In genomic region chr11:236774-237767, GRCh38 we compare ENCODE assay signal across 1 cellular context.
TF ChIP-seq lines count a peak whose summit lies in the region.

Gene PSMD13 (plus strand): TSS chr11:236976. CDS start chr11:237050, 74 bp downstream.

TF ChIP-seq in GM12878, 131 proteins besides CTCF, POLR2A, EP300 and RAD21 (continued from another document and continues in another):
- TF ChIP-seq MYC (IDR thresholded peaks at IDR 0.05; ENCODE audit: insufficient read depth, insufficient read length, insufficient replicate concordance, low read length, severe bottlenecking) (no peak), RELA (IDR thresholded peaks at IDR 0.05; ENCODE audit: borderline replicate concordance, partially characterized antibody) (no peak), POU2F2 (IDR thresholded peaks at IDR 0.05; ENCODE audit: borderline replicate concordance, low read depth, low read length) (peak; percentile 34; the same call in 1 of the 3 replicates), ATF7 (IDR thresholded peaks at IDR 0.05; ENCODE audit: low read depth) (no peak), RUNX3 (IDR thresholded peaks at IDR 0.05; ENCODE audit: low read length) (peak; percentile 73), ZNF687 (IDR thresholded peaks at IDR 0.05) (no peak), HSF1 (IDR thresholded peaks at IDR 0.05; ENCODE audit: low read depth, low read length) (no peak), MTA2 (IDR thresholded peaks at IDR 0.05; ENCODE audit: low read depth) (no peak), BCL11A (IDR thresholded peaks at IDR 0.05; ENCODE audit: low read depth, low read length) (no peak), E2F4 (IDR thresholded peaks at IDR 0.05; ENCODE audit: low read depth, low read length) (peak; percentile 56; the same call in 1 of the 2 replicates), SP1 (IDR thresholded peaks at IDR 0.05; ENCODE audit: low read depth, low read length) (peak; percentile 57), FOXK2 (IDR thresholded peaks at IDR 0.05) (no peak), TAF1 (IDR thresholded peaks at IDR 0.05; ENCODE audit: borderline replicate concordance, low read depth, low read length) (peak; percentile 76), YBX1 (IDR thresholded peaks at IDR 0.05) (no peak), NKRF (conservative IDR thresholded peaks at IDR 0.05) (peak; percentile 97), ATF2 (IDR thresholded peaks at IDR 0.05; ENCODE audit: low read length) (no peak), MLLT1 (IDR thresholded peaks at IDR 0.05) (no peak; the same call in none of the 2 replicates), KLF5 (IDR thresholded peaks at IDR 0.05; ENCODE audit: partially characterized antibody) (peak; percentile 91), GABPA (IDR thresholded peaks at IDR 0.05; ENCODE audit: low read depth) (peak; percentile 87), CUX1 (IDR thresholded peaks at IDR 0.05; ENCODE audit: insufficient replicate concordance, low read depth, low read length) (no peak), NFYA (IDR thresholded peaks at IDR 0.05; ENCODE audit: borderline replicate concordance, low read depth, low read length) (no peak), ATF3 (IDR thresholded peaks at IDR 0.05; ENCODE audit: borderline replicate concordance, extremely low read depth, low read depth, low read length) (no peak), SMAD5 (IDR thresholded peaks at IDR 0.05; ENCODE audit: low read depth) (peak; percentile 70; the same call in 1 of the 2 replicates), ZNF217 (IDR thresholded peaks at IDR 0.05) (no peak), CBFB (IDR thresholded peaks at IDR 0.05; ENCODE audit: low read depth) (no peak), KAT2A (conservative IDR thresholded peaks at IDR 0.05; ENCODE audit: control insufficient read depth, low read depth, low read length) (no peak), ESRRA (IDR thresholded peaks at IDR 0.05; ENCODE audit: low read length) (no peak), IRF5 (IDR thresholded peaks at IDR 0.05; ENCODE audit: borderline replicate concordance) (no peak), NR2F1 (conservative IDR thresholded peaks at IDR 0.05) (peak; percentile 6; the same call in 1 of the 2 replicates), SREBF2 (IDR thresholded peaks at IDR 0.05; ENCODE audit: low read length) (no peak), RB1 (IDR thresholded peaks at IDR 0.05; ENCODE audit: borderline replicate concordance) (peak; percentile 96), MAX (IDR thresholded peaks at IDR 0.05; ENCODE audit: low read depth, low read length) (no peak), SMARCA5 (IDR thresholded peaks at IDR 0.05) (no peak), SPI1 (IDR thresholded peaks at IDR 0.05; ENCODE audit: borderline replicate concordance, insufficient read depth, low read depth, low read length) (no peak)
